ENCODE assay signal across 8 cellular contexts in the genomic region with DNA sequence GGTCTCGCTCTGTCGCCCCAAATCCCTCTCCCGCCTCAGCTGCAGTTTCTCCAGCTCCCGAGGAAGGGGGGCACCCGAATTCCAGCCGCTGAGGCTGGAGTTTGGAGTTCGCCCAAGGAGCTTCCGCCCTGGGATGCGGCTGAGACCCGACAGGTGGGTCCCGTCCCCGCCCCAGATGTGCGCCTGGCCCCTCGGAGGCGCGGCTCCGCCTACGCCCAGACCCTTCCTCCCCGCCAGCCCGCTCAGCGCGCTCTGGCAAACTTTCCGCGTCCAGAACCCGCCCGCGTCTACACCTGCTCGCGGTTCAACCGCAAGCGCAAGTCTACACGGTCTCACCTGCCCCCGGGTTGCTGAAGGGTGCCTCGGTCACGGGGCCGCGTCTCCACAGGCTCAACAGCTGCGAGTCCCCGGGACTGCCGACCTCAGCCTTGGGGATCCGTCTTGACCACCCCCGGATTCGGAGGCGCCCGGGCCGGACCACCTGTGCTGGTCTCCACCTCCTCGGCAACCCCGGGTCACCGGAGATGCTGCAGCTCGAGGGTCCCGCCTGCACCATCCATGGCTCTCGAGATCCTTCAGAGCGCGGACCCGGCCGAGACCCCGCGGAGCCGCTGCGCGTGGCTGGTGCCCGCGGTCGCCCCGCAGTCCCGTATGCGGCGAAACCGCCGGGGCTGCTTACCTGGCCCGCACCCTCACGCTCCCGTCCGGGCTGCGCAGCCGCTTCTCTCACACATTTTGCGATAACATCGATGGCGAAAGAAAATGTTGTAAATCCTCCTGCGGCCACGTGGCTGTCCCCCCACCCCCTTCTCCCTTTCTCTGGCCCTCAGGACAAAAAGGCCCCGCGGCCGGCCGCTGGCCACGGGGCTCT.
A peak's percentile ranks its signal among the peaks of the same experiment; 100 is the strongest.
DNase-seq lines count a peak whose midpoint lies in the region; ATAC-seq and TF ChIP-seq lines count a peak whose summit lies in the region.

No MANE protein-coding gene starts in this region.

- no peaks in the 10 kb centered on the region for H3K9me3 Mint-ChIP-seq in activated naive CD8-positive, alpha-beta T cell treated with anti-CD3 and anti-CD28 coated beads, Interleukin-2, amount 10 ng/mL, durations not matched to agents 7 days and 5 days

- POLR2A ChIA-PET in activated naive CD8-positive, alpha-beta T cell treated with anti-CD3 and anti-CD28 coated beads, Interleukin-2, amount 10 ng/mL, durations not matched to agents 7 days and 5 days (lab: Charles Lee): no interaction called here

- DNase-seq in CD1c-positive myeloid dendritic cell (ENCODE audit: extremely low spot score) (peak; percentile 8), NAMALWA (ENCODE audit: low spot score) (peak; percentile 47), kidney epithelial cell (ENCODE audit: low read depth) (no peak), A172 (ENCODE audit: low spot score) (no peak), cerebellum (ENCODE audit: low spot score) (no peak)
- DNase-seq in activated naive CD8-positive, alpha-beta T cell treated with anti-CD3 and anti-CD28 coated beads, Interleukin-2, amount 10 ng/mL, durations not matched to agents 7 days and 5 days: no peak
- DNase-seq in stimulated activated CD4-positive, alpha-beta T cell treated with anti-CD3 and anti-CD28 coated beads, TNF-alpha, amount 100 ng/mL, for 4 hours (ENCODE audit: low read depth in 3 of 3): peak in 2 of 3 experiments; percentile 8 to 15

- peaks cover 48% of the 10 kb centered on the region for H3K27me3 Mint-ChIP-seq in activated naive CD8-positive, alpha-beta T cell treated with anti-CD3 and anti-CD28 coated beads, Interleukin-2, amount 10 ng/mL, durations not matched to agents 7 days and 5 days

- H3K4me1 Mint-ChIP-seq in activated naive CD8-positive, alpha-beta T cell treated with anti-CD3 and anti-CD28 coated beads, Interleukin-2, amount 10 ng/mL, durations not matched to agents 7 days and 5 days: peaks cover 14% of the 10 kb centered on the region

- H3K27ac Mint-ChIP-seq in activated naive CD8-positive, alpha-beta T cell treated with anti-CD3 and anti-CD28 coated beads, Interleukin-2, amount 10 ng/mL, durations not matched to agents 7 days and 5 days: no peak overlapping the region

- H3K4me3 ChIP-seq in kidney epithelial cell (ENCODE audit: low read depth, low read length): peak overlapping the region; percentile 28

- peaks cover 45% of the 10 kb centered on the region for H3K27me3 ChIP-seq in kidney epithelial cell (ENCODE audit: control insufficient read depth, insufficient read depth, low read length)

- TF ChIP-seq CTCF in kidney epithelial cell (IDR thresholded peaks at IDR 0.05; ENCODE audit: insufficient read depth, low read length, poor library complexity, severe bottlenecking): no peak

- H3K36me3 Mint-ChIP-seq in activated naive CD8-positive, alpha-beta T cell treated with anti-CD3 and anti-CD28 coated beads, Interleukin-2, amount 10 ng/mL, durations not matched to agents 7 days and 5 days: no peaks in the 10 kb centered on the region

- H3K36me3 ChIP-seq in kidney epithelial cell (ENCODE audit: control insufficient read depth, insufficient read depth, low read length): no peaks in the 10 kb centered on the region

- ATAC-seq in GM21717 (IDR thresholded peaks at IDR 0.05; ENCODE audit: unreplicated experiment): peak; percentile 19
- peak; percentile 35 for ATAC-seq in activated naive CD8-positive, alpha-beta T cell treated with anti-CD3 and anti-CD28 coated beads, Interleukin-2, amount 10 ng/mL, durations not matched to agents 7 days and 5 days (ENCODE audit: low read depth)

- peak overlapping the region; percentile 90 for H3K4me3 Mint-ChIP-seq in activated naive CD8-positive, alpha-beta T cell treated with anti-CD3 and anti-CD28 coated beads, Interleukin-2, amount 10 ng/mL, durations not matched to agents 7 days and 5 days

Comparison
In these comparisons a context has a peak if more than half of its experiments do, and no peak if none do; other contexts are left out.
1. DNase-seq: peak in CD1c-positive myeloid dendritic cell (single experiment), NAMALWA (single experiment) and stimulated activated CD4-positive, alpha-beta T cell treated with anti-CD3 and anti-CD28 coated beads, TNF-alpha, amount 100 ng/mL, for 4 hours (2 of 3); none in activated naive CD8-positive, alpha-beta T cell treated with anti-CD3 and anti-CD28 coated beads, Interleukin-2, amount 10 ng/mL, durations not matched to agents 7 days and 5 days (single experiment), kidney epithelial cell (single experiment), A172 (single experiment) and cerebellum (single experiment).